ENCODE assay signal across 11 cellular contexts in genomic region chr1:205450448-205450847, GRCh38. TPM values are rescaled to one million over a fixed set of nuclear protein-coding genes. Genes with fewer than 3 reads are reported as not detected.
DNase-seq lines count a peak whose midpoint lies in the region.
"Had no signal": no experiment of that assay in that cellular context is flagged by ENCODE, and none has a peak within 500 bp of the region (broad histone marks: within the 10 kb centered on the region; RNA-seq: fewer than 3 reads in every experiment).

No MANE protein-coding gene starts in this region.

- H3K27me3 ChIP-seq in iPS-18a (ENCODE audit: control insufficient read depth, insufficient read depth, low read length) (no peaks in the 10 kb centered on the region), Karpas-422 (ENCODE audit: low read length) (no peaks in the 10 kb centered on the region)

- H3K36me3 ChIP-seq in iPS-18a (ENCODE audit: control insufficient read depth, low read depth, low read length) (peaks cover 10% of the 10 kb centered on the region), Karpas-422 (ENCODE audit: insufficient read depth, low read length) (no peaks in the 10 kb centered on the region)
- H3K36me3 ChIP-seq: upper lobe of left lung had no signal

- no peaks in the 10 kb centered on the region for H3K79me2 ChIP-seq in Karpas-422 (ENCODE audit: low read length)

- H3K4me1 ChIP-seq in iPS-18a (ENCODE audit: control insufficient read depth, low read depth, low read length): peaks cover 84% of the 10 kb centered on the region
- no peaks in the 10 kb centered on the region for H3K4me1 ChIP-seq in Karpas-422 (ENCODE audit: low read length)

- H3K4me2 ChIP-seq in Karpas-422 (ENCODE audit: low read depth, low read length, poor library complexity, severe bottlenecking): no peak overlapping the region

- H3K9ac ChIP-seq in iPS-18a (ENCODE audit: low read length): peak overlapping the region; percentile 51
- H3K9ac ChIP-seq in Karpas-422 (ENCODE audit: low read length): no peak overlapping the region

- H3K9me2 ChIP-seq in Karpas-422 (replicated peaks; ENCODE audit: insufficient read depth, low read length): no peaks in the 10 kb centered on the region

- H3K27ac ChIP-seq in iPS-18a (ENCODE audit: low read length) (peak overlapping the region; percentile 64), Karpas-422 (ENCODE audit: low read length) (no peak overlapping the region)

- no peaks in the 10 kb centered on the region for H4K20me1 ChIP-seq in Karpas-422 (ENCODE audit: insufficient read depth, low read depth, low read length)

- H3K9me3 ChIP-seq in iPS-18a (ENCODE audit: control insufficient read depth, low read depth, low read length): no peaks in the 10 kb centered on the region
- no peaks in the 10 kb centered on the region for H3K9me3 ChIP-seq in Karpas-422 (ENCODE audit: low read length)
- H3K9me3 ChIP-seq: upper lobe of left lung had no signal

- no peak overlapping the region for H2AFZ ChIP-seq in Karpas-422 (ENCODE audit: low read length)

- DNase-seq in COLO829 (ENCODE audit: low spot score) (peak; percentile 30), NCI-H69 (lab: John Stamatoyannopoulos, UW) (peak; percentile 82), NCI-H187 treated with DMSO at 0.1 percent for 48 hours (lab: John Stamatoyannopoulos, UW) (no peak), Karpas-422 (no peak)
- DNase-seq in activated CD4-positive, alpha-beta T cell treated with anti-CD3 and anti-CD28 coated beads, Interleukin-2, amount 50 U/mL, for 4 hours: no peak
- DNase-seq: GF-D8, NCI-H2171, SHP77 treated with DMSO at 0.1 percent for 48 hours had no signal

- H3K4me3 ChIP-seq in iPS-18a (ENCODE audit: low read length) (peak overlapping the region; percentile 47), Karpas-422 (ENCODE audit: low read length) (no peak overlapping the region)

RNA-seq across cellular contexts. Expression of gene BLACAT1, which starts 5.4 kb away (rescaled TPM):
- total RNA-seq in Karpas-422 (2014; rRNA removed; shearing (Covaris generic); ENCODE audit: low replicate concordance): not detected in 2 replicates
- total RNA-seq: lung microvascular endothelial cell had no signal

RNA-seq across cellular contexts. Expression of gene LEMD1, which starts 28.6 kb away (rescaled TPM):
- total RNA-seq in Karpas-422 (2014; rRNA removed; shearing (Covaris generic); ENCODE audit: low replicate concordance): not detected in 2 replicates
- total RNA-seq: lung microvascular endothelial cell had no signal

RNA-seq across cellular contexts. Expression of gene CDK18, which starts 54.0 kb away (rescaled TPM):
- 0.45 TPM in 1 of 2 replicates, not detected in the other for total RNA-seq in Karpas-422 (2014; rRNA removed; shearing (Covaris generic); ENCODE audit: low replicate concordance)

Comparison
In these comparisons a context has a peak if more than half of its experiments do, and no peak if none do; other contexts are left out.
1. DNase-seq: peak in COLO829 (single experiment) and NCI-H69 (single experiment); none in NCI-H187 treated with DMSO at 0.1 percent for 48 hours (single experiment), Karpas-422 (single experiment) and activated CD4-positive, alpha-beta T cell treated with anti-CD3 and anti-CD28 coated beads, Interleukin-2, amount 50 U/mL, for 4 hours (0 of 2).